ENCODE assay signal across 24 cellular contexts in genomic region chr1:189899686-189900495, GRCh38.
DNase-seq lines count a peak whose midpoint lies in the region; FAIRE-seq and TF ChIP-seq lines count a peak whose summit lies in the region.
"Had no signal": no experiment of that assay in that cellular context is flagged by ENCODE, and none has a peak within 500 bp of the region (broad histone marks: within the 10 kb centered on the region; RNA-seq: fewer than 3 reads in every experiment).

No MANE protein-coding gene starts in this region.

- WGBS in ectodermal cell, 2 experiments = 5 to 28% methylated on average over 1 of the region's 1 CpG
- WGBS in ovary, 3 donors = 17 to 23% (median 20%) methylated on average over 1 of the region's 1 CpG

- no peak for FAIRE-seq in GM19239 (lab: Jason Lieb, UNC)

- H3K4me3 ChIP-seq in ectodermal cell (ENCODE audit: insufficient read depth, low read depth, low read length) (no peak overlapping the region), ovary (no peak overlapping the region)
- H3K4me3 ChIP-seq: esophagus squamous epithelium, prostate gland, tibial artery had no signal

- no peak for TF ChIP-seq POLR2A in ovary (IDR thresholded peaks at IDR 0.05)

- intact Hi-C loops in CD14-positive monocyte (cut with micrococcal nuclease) (no loop called here), ovary (cut with DNase I) (no loop called here)

- H3K4me1 ChIP-seq in ectodermal cell (ENCODE audit: control insufficient read depth, insufficient read depth, low read length) = peaks cover 8% of the 10 kb centered on the region
- no peaks in the 10 kb centered on the region for H3K4me1 ChIP-seq in ovary (ENCODE audit: insufficient read depth)
- H3K4me1 ChIP-seq: esophagus squamous epithelium, prostate gland, tibial artery had no signal

- H3K4me3 Mint-ChIP-seq in CD14-positive monocyte = no peak overlapping the region
- H3K4me3 Mint-ChIP-seq: activated naive CD8-positive, alpha-beta T cell treated with anti-CD3 and anti-CD28 coated beads, Interleukin-2, amount 10 ng/mL, durations not matched to agents 7 days and 5 days; natural killer cell; stimulated activated naive B cell treated with anti-CD40 and anti-IgM and Interleukin-4, amounts not matched to agents 10 μg/mL and 1 μg/mL and 100 μg/mL, for 72 hours had no signal

- H3K27me3 ChIP-seq in ectodermal cell (ENCODE audit: control insufficient read depth, insufficient read depth, low read length, poor library complexity, severe bottlenecking) (no peaks in the 10 kb centered on the region), ovary (no peaks in the 10 kb centered on the region)
- H3K27me3 ChIP-seq: esophagus squamous epithelium, tibial artery had no signal

- TF ChIP-seq CTCF in CD14-positive monocyte (IDR thresholded peaks at IDR 0.05) (no peak), ovary (IDR thresholded peaks at IDR 0.05) (no peak)

- H3K9me3 ChIP-seq in ectodermal cell (ENCODE audit: control insufficient read depth, low read length) (no peaks in the 10 kb centered on the region), ovary (no peaks in the 10 kb centered on the region)
- H3K9me3 ChIP-seq: esophagus squamous epithelium, prostate gland, tibial artery had no signal

- no peak overlapping the region for H3K27ac Mint-ChIP-seq in CD14-positive monocyte
- H3K27ac Mint-ChIP-seq: activated naive CD8-positive, alpha-beta T cell treated with anti-CD3 and anti-CD28 coated beads, Interleukin-2, amount 10 ng/mL, durations not matched to agents 7 days and 5 days; natural killer cell; stimulated activated naive B cell treated with anti-CD40 and anti-IgM and Interleukin-4, amounts not matched to agents 10 μg/mL and 1 μg/mL and 100 μg/mL, for 72 hours had no signal

- H3K4me1 Mint-ChIP-seq in CD14-positive monocyte = no peaks in the 10 kb centered on the region
- H3K4me1 Mint-ChIP-seq: activated naive CD8-positive, alpha-beta T cell treated with anti-CD3 and anti-CD28 coated beads, Interleukin-2, amount 10 ng/mL, durations not matched to agents 7 days and 5 days; natural killer cell; stimulated activated naive B cell treated with anti-CD40 and anti-IgM and Interleukin-4, amounts not matched to agents 10 μg/mL and 1 μg/mL and 100 μg/mL, for 72 hours had no signal

- H3K9me3 Mint-ChIP-seq in CD14-positive monocyte = peaks cover 0 to 4% (median 2%) of the 10 kb centered on the region in 7 donors

- H3K36me3 Mint-ChIP-seq in CD14-positive monocyte = no peaks in the 10 kb centered on the region
- H3K36me3 Mint-ChIP-seq: activated naive CD8-positive, alpha-beta T cell treated with anti-CD3 and anti-CD28 coated beads, Interleukin-2, amount 10 ng/mL, durations not matched to agents 7 days and 5 days; stimulated activated naive B cell treated with anti-CD40 and anti-IgM and Interleukin-4, amounts not matched to agents 10 μg/mL and 1 μg/mL and 100 μg/mL, for 72 hours had no signal

- H3K27me3 Mint-ChIP-seq in CD14-positive monocyte (ENCODE audit: low read depth in 3 of 3) = no peaks in the 10 kb centered on the region
- H3K27me3 Mint-ChIP-seq: activated naive CD8-positive, alpha-beta T cell treated with anti-CD3 and anti-CD28 coated beads, Interleukin-2, amount 10 ng/mL, durations not matched to agents 7 days and 5 days; stimulated activated naive B cell treated with anti-CD40 and anti-IgM and Interleukin-4, amounts not matched to agents 10 μg/mL and 1 μg/mL and 100 μg/mL, for 72 hours had no signal

- TF ChIP-seq EP300 in ovary (IDR thresholded peaks at IDR 0.05) = no peak

- H3K36me3 ChIP-seq in ectodermal cell (ENCODE audit: control insufficient read depth, insufficient read depth, low read length) = no peaks in the 10 kb centered on the region
- H3K36me3 ChIP-seq in ovary = no peaks in the 10 kb centered on the region
- H3K36me3 ChIP-seq: esophagus squamous epithelium, prostate gland, tibial artery had no signal

- peak; percentile 95 for DNase-seq in COR-L47 (lab: John Stamatoyannopoulos, UW)
- peak; percentile 0 for DNase-seq in NCI-H1092 (lab: John Stamatoyannopoulos, UW)
- peak; percentile 2 for DNase-seq in NCI-H345 treated with DMSO at 0.1 percent for 48 hours (lab: John Stamatoyannopoulos, UW; ENCODE audit: unreplicated experiment)
- no peak for DNase-seq in LoVo (ENCODE audit: low spot score)
- no peak for DNase-seq in CD14-positive monocyte (ENCODE audit: low spot score)
- DNase-seq in ovary = no peak
- DNase-seq in GM19239 (ENCODE audit: insufficient read length, low spot score) = no peak
- DNase-seq: activated CD4-positive, alpha-beta T cell treated with anti-CD3 and anti-CD28 coated beads for 48 hours; activated CD8-positive, alpha-beta memory T cell treated with anti-CD3 and anti-CD28 coated beads, Interleukin-2, amount 50 U/mL, for 48 hours; activated naive CD8-positive, alpha-beta T cell treated with anti-CD3 and anti-CD28 coated beads, Interleukin-2, amount 10 ng/mL, durations not matched to agents 7 days and 5 days; effector CD8-positive, alpha-beta T cell; esophagus squamous epithelium; GF-D8; left cardiac atrium; natural killer cell; OCI-M1; SHP77; stimulated activated CD4-positive, alpha-beta T cell treated with anti-CD3 and anti-CD28 coated beads, Interleukin-2, amount 100 ng/mL, for 24 hours; stimulated activated naive B cell treated with anti-CD40 and anti-IgM and Interleukin-4, amounts not matched to agents 10 μg/mL and 1 μg/mL and 100 μg/mL, for 72 hours; tibial artery had no signal

- H3K27ac ChIP-seq in ectodermal cell (ENCODE audit: insufficient read depth, low read depth, low read length, poor library complexity, severe bottlenecking) = peak overlapping the region; percentile 60
- no peak overlapping the region for H3K27ac ChIP-seq in ovary
- H3K27ac ChIP-seq: C4-2B, esophagus squamous epithelium, KMS-11, prostate gland, tibial artery had no signal

Comparison
In these comparisons a context has a peak if more than half of its experiments do, and no peak if none do; other contexts are left out.
1. DNase-seq: peak in COR-L47 (single experiment), NCI-H1092 (single experiment) and NCI-H345 treated with DMSO at 0.1 percent for 48 hours (single experiment); none in LoVo (single experiment), CD14-positive monocyte (single experiment), ovary (0 of 5) and GM19239 (single experiment).